Comparison of ENCODE assay signal across 11 cellular contexts in genomic region chr13:71240906-71241305, GRCh38.
DNase-seq lines count a peak whose midpoint lies in the region; ATAC-seq and TF ChIP-seq lines count a peak whose summit lies in the region.
"Had no signal": no experiment of that assay in that cellular context is flagged by ENCODE, and none has a peak within 500 bp of the region (broad histone marks: within the 10 kb centered on the region; RNA-seq: fewer than 3 reads in every experiment).

No MANE protein-coding gene starts in this region.

- no peak overlapping the region for H3K4me3 Mint-ChIP-seq in activated CD8-positive, alpha-beta T cell treated with anti-CD3 and anti-CD28 coated beads for 36 hours
- H3K4me3 Mint-ChIP-seq in activated CD8-positive, alpha-beta T cell treated with anti-CD3 and anti-CD28 coated beads, Interleukin-2, amount 10 ng/mL, durations not matched to agents 7 days and 5 days, result no peak overlapping the region
- H3K4me3 Mint-ChIP-seq: CD4-positive, alpha-beta memory T cell; stimulated activated naive B cell treated with anti-CD40 and anti-IgM and Interleukin-4, amounts not matched to agents 10 μg/mL and 1 μg/mL and 100 μg/mL, for 72 hours had no signal

- H3K36me3 ChIP-seq in upper lobe of right lung, result no peaks in the 10 kb centered on the region

- H3K4me3 ChIP-seq in fibroblast of pulmonary artery (replicated peaks; ENCODE audit: low read depth, low read length) (no peak overlapping the region), upper lobe of right lung (no peak overlapping the region)

- CTCF ChIA-PET in activated CD8-positive, alpha-beta T cell treated with anti-CD3 and anti-CD28 coated beads for 36 hours (lab: Charles Lee), result no interaction called here
- CTCF ChIA-PET in activated CD8-positive, alpha-beta T cell treated with anti-CD3 and anti-CD28 coated beads, Interleukin-2, amount 10 ng/mL, durations not matched to agents 7 days and 5 days (lab: Charles Lee), result no interaction called here

- TF ChIP-seq CTCF in activated CD8-positive, alpha-beta T cell treated with anti-CD3 and anti-CD28 coated beads for 36 hours (IDR thresholded peaks at IDR 0.05), result no peak
- peak; percentile 80 for TF ChIP-seq CTCF in fibroblast of pulmonary artery (IDR thresholded peaks at IDR 0.05; ENCODE audit: low read length, missing control alignments)
- TF ChIP-seq CTCF in upper lobe of right lung (IDR thresholded peaks at IDR 0.05), result peak; percentile 49

- no peaks in the 10 kb centered on the region for H3K36me3 Mint-ChIP-seq in activated CD8-positive, alpha-beta T cell treated with anti-CD3 and anti-CD28 coated beads for 36 hours (ENCODE audit: low read depth)
- H3K36me3 Mint-ChIP-seq in activated CD8-positive, alpha-beta T cell treated with anti-CD3 and anti-CD28 coated beads, Interleukin-2, amount 10 ng/mL, durations not matched to agents 7 days and 5 days (ENCODE audit: low read depth), result no peaks in the 10 kb centered on the region
- H3K36me3 Mint-ChIP-seq: CD4-positive, alpha-beta memory T cell; stimulated activated naive B cell treated with anti-CD40 and anti-IgM and Interleukin-4, amounts not matched to agents 10 μg/mL and 1 μg/mL and 100 μg/mL, for 72 hours had no signal

- H3K4me1 ChIP-seq in upper lobe of right lung, result no peaks in the 10 kb centered on the region

- H3K9me3 ChIP-seq in upper lobe of right lung, result no peaks in the 10 kb centered on the region

- H3K27ac Mint-ChIP-seq in activated CD8-positive, alpha-beta T cell treated with anti-CD3 and anti-CD28 coated beads for 36 hours, result no peak overlapping the region
- no peak overlapping the region for H3K27ac Mint-ChIP-seq in activated CD8-positive, alpha-beta T cell treated with anti-CD3 and anti-CD28 coated beads, Interleukin-2, amount 10 ng/mL, durations not matched to agents 7 days and 5 days
- H3K27ac Mint-ChIP-seq: CD4-positive, alpha-beta memory T cell; stimulated activated naive B cell treated with anti-CD40 and anti-IgM and Interleukin-4, amounts not matched to agents 10 μg/mL and 1 μg/mL and 100 μg/mL, for 72 hours had no signal

- H3K9me3 Mint-ChIP-seq in activated CD8-positive, alpha-beta T cell treated with anti-CD3 and anti-CD28 coated beads for 36 hours, result no peaks in the 10 kb centered on the region
- H3K9me3 Mint-ChIP-seq in activated CD8-positive, alpha-beta T cell treated with anti-CD3 and anti-CD28 coated beads, Interleukin-2, amount 10 ng/mL, durations not matched to agents 7 days and 5 days (ENCODE audit: insufficient read depth), result no peaks in the 10 kb centered on the region
- H3K9me3 Mint-ChIP-seq: CD4-positive, alpha-beta memory T cell; stimulated activated naive B cell treated with anti-CD40 and anti-IgM and Interleukin-4, amounts not matched to agents 10 μg/mL and 1 μg/mL and 100 μg/mL, for 72 hours had no signal

- ATAC-seq in activated CD8-positive, alpha-beta T cell treated with anti-CD3 and anti-CD28 coated beads for 36 hours, result no peak
- no peak for ATAC-seq in activated CD8-positive, alpha-beta T cell treated with anti-CD3 and anti-CD28 coated beads, Interleukin-2, amount 10 ng/mL, durations not matched to agents 7 days and 5 days
- no peak for ATAC-seq in upper lobe of right lung
- ATAC-seq in GM19455 (IDR thresholded peaks at IDR 0.05; ENCODE audit: unreplicated experiment), result no peak

- POLR2A ChIA-PET in activated CD8-positive, alpha-beta T cell treated with anti-CD3 and anti-CD28 coated beads for 36 hours (lab: Charles Lee), result no interaction called here
- POLR2A ChIA-PET in activated CD8-positive, alpha-beta T cell treated with anti-CD3 and anti-CD28 coated beads, Interleukin-2, amount 10 ng/mL, durations not matched to agents 7 days and 5 days (lab: Charles Lee), result no interaction called here

- no peaks in the 10 kb centered on the region for H3K4me1 Mint-ChIP-seq in activated CD8-positive, alpha-beta T cell treated with anti-CD3 and anti-CD28 coated beads for 36 hours (ENCODE audit: low read depth)
- no peaks in the 10 kb centered on the region for H3K4me1 Mint-ChIP-seq in activated CD8-positive, alpha-beta T cell treated with anti-CD3 and anti-CD28 coated beads, Interleukin-2, amount 10 ng/mL, durations not matched to agents 7 days and 5 days (ENCODE audit: low read depth)
- H3K4me1 Mint-ChIP-seq: CD4-positive, alpha-beta memory T cell; stimulated activated naive B cell treated with anti-CD40 and anti-IgM and Interleukin-4, amounts not matched to agents 10 μg/mL and 1 μg/mL and 100 μg/mL, for 72 hours had no signal

- H3K27ac ChIP-seq in upper lobe of right lung, result no peak overlapping the region

- DNase-seq in activated CD8-positive, alpha-beta T cell treated with anti-CD3 and anti-CD28 coated beads for 36 hours, result peak; percentile 1
- no peak for DNase-seq in activated CD8-positive, alpha-beta T cell treated with anti-CD3 and anti-CD28 coated beads, Interleukin-2, amount 10 ng/mL, durations not matched to agents 7 days and 5 days
- DNase-seq in NCI-H82 treated with DMSO at 0.1 percent for 48 hours (lab: John Stamatoyannopoulos, UW; ENCODE audit: unreplicated experiment), result peak; percentile 32
- DNase-seq in fibroblast of pulmonary artery (ENCODE audit: low read depth), result peak; percentile 61
- no peak for DNase-seq in upper lobe of right lung
- DNase-seq in activated naive CD4-positive, alpha-beta T cell (lab: John Stamatoyannopoulos, UW), result no peak
- no peak for DNase-seq in NCI-H2029 treated with DMSO at 0.1 percent for 48 hours (lab: John Stamatoyannopoulos, UW)
- DNase-seq: anterior cingulate cortex; CD4-positive, alpha-beta memory T cell; stimulated activated naive B cell treated with anti-CD40 and anti-IgM and Interleukin-4, amounts not matched to agents 10 μg/mL and 1 μg/mL and 100 μg/mL, for 72 hours had no signal

- no peaks in the 10 kb centered on the region for H3K27me3 ChIP-seq in upper lobe of right lung

- intact Hi-C loops in activated CD8-positive, alpha-beta T cell treated with anti-CD3 and anti-CD28 coated beads for 36 hours (cut with micrococcal nuclease), result no loop called here
- intact Hi-C loops in upper lobe of right lung (cut with DNase I), result no loop called here

- no peaks in the 10 kb centered on the region for H3K27me3 Mint-ChIP-seq in activated CD8-positive, alpha-beta T cell treated with anti-CD3 and anti-CD28 coated beads for 36 hours
- H3K27me3 Mint-ChIP-seq in activated CD8-positive, alpha-beta T cell treated with anti-CD3 and anti-CD28 coated beads, Interleukin-2, amount 10 ng/mL, durations not matched to agents 7 days and 5 days (ENCODE audit: low read depth), result no peaks in the 10 kb centered on the region
- H3K27me3 Mint-ChIP-seq: CD4-positive, alpha-beta memory T cell; stimulated activated naive B cell treated with anti-CD40 and anti-IgM and Interleukin-4, amounts not matched to agents 10 μg/mL and 1 μg/mL and 100 μg/mL, for 72 hours had no signal

Comparison
In these comparisons a context has a peak if more than half of its experiments do, and no peak if none do; other contexts are left out.
1. DNase-seq: peak in activated CD8-positive, alpha-beta T cell treated with anti-CD3 and anti-CD28 coated beads for 36 hours (single experiment), NCI-H82 treated with DMSO at 0.1 percent for 48 hours (single experiment) and fibroblast of pulmonary artery (single experiment); none in activated CD8-positive, alpha-beta T cell treated with anti-CD3 and anti-CD28 coated beads, Interleukin-2, amount 10 ng/mL, durations not matched to agents 7 days and 5 days (single experiment), upper lobe of right lung (single experiment), activated naive CD4-positive, alpha-beta T cell (0 of 4) and NCI-H2029 treated with DMSO at 0.1 percent for 48 hours (single experiment).